Comparison of ENCODE assay signal across 16 cellular contexts in the genomic region with DNA sequence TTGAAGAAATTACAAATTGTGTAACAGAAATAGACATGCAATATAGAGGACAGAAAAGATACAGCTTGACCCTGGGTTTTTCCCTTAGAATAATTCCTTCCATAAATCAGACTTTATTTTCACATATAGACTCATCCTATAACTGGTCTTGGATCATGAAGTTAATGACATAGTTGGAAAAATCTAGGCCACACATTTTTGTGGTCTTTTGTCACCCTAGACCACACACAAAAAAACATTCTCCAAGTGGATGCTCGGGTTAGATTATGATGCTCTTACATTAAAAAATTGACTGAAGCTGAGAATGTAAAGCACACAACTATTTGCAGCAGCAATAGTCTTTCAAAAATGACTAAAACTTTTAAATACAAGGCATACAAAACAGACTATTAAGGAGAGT. TPM values are rescaled to one million over a fixed set of nuclear protein-coding genes. Genes with fewer than 3 reads are reported as not detected.
A peak's percentile ranks its signal among the peaks of the same experiment; 100 is the strongest.
DNase-seq lines count a peak whose midpoint lies in the region; TF ChIP-seq lines count a peak whose summit lies in the region.
"Had no signal": no experiment of that assay in that cellular context is flagged by ENCODE, and none has a peak within 500 bp of the region (broad histone marks: within the 10 kb centered on the region; RNA-seq: fewer than 3 reads in every experiment).

No MANE protein-coding gene starts in this region.

- H3K9me2 ChIP-seq in hepatocyte (replicated peaks; ENCODE audit: insufficient read depth) = no peaks in the 10 kb centered on the region
- H3K9me2 ChIP-seq: SK-N-SH had no signal

- H3K4me2 ChIP-seq in hepatocyte = no peak overlapping the region
- H3K4me2 ChIP-seq: A549, SK-N-SH had no signal

- DNase-seq in AG20443 (ENCODE audit: low spot score) (peak; percentile 7), M059J (ENCODE audit: low read depth) (peak; percentile 37), brain microvascular endothelial cell (peak; percentile 34), myocyte (ENCODE audit: low read depth) (peak; percentile 11), H7 (no peak), activated T-cell treated with anti-CD3 and anti-CD28 coated beads for 4 hours (no peak), NCI-H510A (lab: John Stamatoyannopoulos, UW) (no peak), hepatocyte (ENCODE audit: low spot score) (no peak)
- DNase-seq: AML-193, DMS 273 treated with DMSO at 0.1 percent for 48 hours, NCI-H1436 treated with DMSO at 0.1 percent for 48 hours, NCI-H2081 treated with DMSO at 0.1 percent for 48 hours, NCI-H524, SK-N-SH had no signal

- H3K27ac ChIP-seq in brain microvascular endothelial cell (no peak overlapping the region), hepatocyte (no peak overlapping the region)
- H3K27ac ChIP-seq: A549 had no signal

- H3K79me2 ChIP-seq in hepatocyte = no peaks in the 10 kb centered on the region

- 71% methylated on average over 1 of the region's 1 CpG for WGBS in hepatocyte (ENCODE audit: low lambda C conversion rate, missing lambda C conversion rate)

- TF ChIP-seq CTCF in brain microvascular endothelial cell (IDR thresholded peaks at IDR 0.05; ENCODE audit: low read depth, low read length, missing control alignments) (no peak), hepatocyte (IDR thresholded peaks at IDR 0.05; ENCODE audit: poor library complexity) (no peak)

- no peaks in the 10 kb centered on the region for H4K20me1 ChIP-seq in hepatocyte (ENCODE audit: insufficient read depth, poor library complexity, severe bottlenecking)

- H3K4me1 ChIP-seq in hepatocyte (ENCODE audit: insufficient read depth) = no peaks in the 10 kb centered on the region
- H3K4me1 ChIP-seq: A549 had no signal

- in situ Hi-C loops in brain microvascular endothelial cell (cut with HindIII; ENCODE audit: low pct_ligation_motif_present, low sequenced_read_pairs) = no loop called here

- H3K9me3 ChIP-seq in hepatocyte (ENCODE audit: low read depth) = no peaks in the 10 kb centered on the region
- H3K9me3 ChIP-seq: A549, SK-N-SH had no signal

- no peaks in the 10 kb centered on the region for H3K36me3 ChIP-seq in brain microvascular endothelial cell (replicated peaks)
- no peaks in the 10 kb centered on the region for H3K36me3 ChIP-seq in H7 (replicated peaks; ENCODE audit: control insufficient read depth, insufficient read depth, low read length)
- no peaks in the 10 kb centered on the region for H3K36me3 ChIP-seq in hepatocyte (replicated peaks; ENCODE audit: insufficient read depth, low read depth)

- no peak overlapping the region for H2AFZ ChIP-seq in hepatocyte

- no peaks in the 10 kb centered on the region for H3K27me3 ChIP-seq in brain microvascular endothelial cell (replicated peaks)
- H3K27me3 ChIP-seq in H7 (ENCODE audit: control insufficient read depth, insufficient read depth, low read length) = no peaks in the 10 kb centered on the region
- no peaks in the 10 kb centered on the region for H3K27me3 ChIP-seq in hepatocyte

- H3K4me3 ChIP-seq in brain microvascular endothelial cell (ENCODE audit: low read depth, low read length) (no peak overlapping the region), H7 (ENCODE audit: insufficient read depth, low read depth, low read length) (no peak overlapping the region), hepatocyte (no peak overlapping the region)
- H3K4me3 ChIP-seq: A549 had no signal

RNA-seq across cellular contexts. Expression of a gene that starts 7.5 kb away (rescaled TPM):
- 0.10 and 0.52 TPM in 2 replicates for total RNA-seq in M059J (2014; rRNA removed; shearing (Covaris generic))
- total RNA-seq in myocyte (not detected in 2 replicates), hepatocyte (0.04 and 0.17 TPM in 2 replicates)
- polyA plus RNA-seq in myocyte (2012) = not detected
- 0.11 and 0.17 TPM in 2 replicates for total RNA-seq in H7 (2014; rRNA removed; shearing (Covaris generic))
- 0.21 TPM in 1 of 2 replicates, not detected in the other for polyA plus RNA-seq in hepatocyte
- polyA plus RNA-seq: A549, CD14-positive monocyte, SK-N-SH had no signal

RNA-seq across cellular contexts. Expression of a gene that starts 54.6 kb away (rescaled TPM):
- total RNA-seq in M059J (2014; rRNA removed; shearing (Covaris generic)) = not detected in 2 replicates
- total RNA-seq in myocyte (not detected in 2 replicates), hepatocyte (0.96 and 1.1 TPM in 2 replicates)
- not detected for polyA plus RNA-seq in myocyte (2012)
- total RNA-seq in H7 (2014; rRNA removed; shearing (Covaris generic)) = not detected in 2 replicates
- polyA plus RNA-seq in hepatocyte = 2.2 and 3.8 TPM in 2 replicates
- polyA plus RNA-seq: A549, CD14-positive monocyte, SK-N-SH had no signal

Comparison
In these comparisons a context has a peak if more than half of its experiments do, and no peak if none do; other contexts are left out.
1. DNase-seq: peak in AG20443 (single experiment), M059J (single experiment), brain microvascular endothelial cell (single experiment) and myocyte (single experiment); none in H7 (single experiment), activated T-cell treated with anti-CD3 and anti-CD28 coated beads for 4 hours (single experiment), NCI-H510A (single experiment) and hepatocyte (single experiment).